Comparison of ENCODE assay signal across 1 cellular context in the genomic region with DNA sequence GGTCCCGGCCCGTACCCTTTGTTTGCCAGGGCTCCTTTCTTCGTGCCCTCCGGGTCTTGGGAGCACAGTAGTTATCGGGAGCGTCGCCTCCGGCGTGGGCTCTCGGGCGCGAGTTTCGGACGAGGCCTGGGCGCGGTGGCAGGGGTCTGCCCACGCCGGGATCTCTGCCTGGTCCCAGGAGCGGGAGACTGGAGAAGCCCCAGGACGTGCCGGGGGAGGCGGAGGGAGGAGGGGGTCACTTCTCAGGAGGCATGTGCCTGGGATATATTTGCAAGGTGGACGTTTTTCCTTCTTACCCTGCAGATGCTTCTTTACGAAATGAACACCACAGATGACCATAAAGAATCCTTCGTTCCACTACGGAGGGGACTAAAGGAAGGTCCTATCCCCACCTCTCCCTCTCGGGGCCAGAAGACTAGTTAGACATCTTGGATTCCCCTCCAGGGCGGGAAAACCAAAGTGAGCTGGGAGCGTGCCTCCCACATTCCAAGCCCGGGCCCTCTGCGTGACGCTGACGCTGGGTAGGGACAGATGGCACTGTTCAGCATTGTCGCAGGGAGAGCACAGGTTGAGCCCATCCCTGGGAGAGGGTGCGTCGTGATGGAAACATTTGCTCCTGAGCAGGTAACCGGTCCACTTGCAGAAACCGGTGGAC.
TF ChIP-seq lines count a peak whose summit lies in the region.

No MANE protein-coding gene starts in this region.

TF ChIP-seq in HCT116, 20 proteins besides CTCF, POLR2A, EP300 and RAD21 (continued from another document):
- TF ChIP-seq, protein P1, sequence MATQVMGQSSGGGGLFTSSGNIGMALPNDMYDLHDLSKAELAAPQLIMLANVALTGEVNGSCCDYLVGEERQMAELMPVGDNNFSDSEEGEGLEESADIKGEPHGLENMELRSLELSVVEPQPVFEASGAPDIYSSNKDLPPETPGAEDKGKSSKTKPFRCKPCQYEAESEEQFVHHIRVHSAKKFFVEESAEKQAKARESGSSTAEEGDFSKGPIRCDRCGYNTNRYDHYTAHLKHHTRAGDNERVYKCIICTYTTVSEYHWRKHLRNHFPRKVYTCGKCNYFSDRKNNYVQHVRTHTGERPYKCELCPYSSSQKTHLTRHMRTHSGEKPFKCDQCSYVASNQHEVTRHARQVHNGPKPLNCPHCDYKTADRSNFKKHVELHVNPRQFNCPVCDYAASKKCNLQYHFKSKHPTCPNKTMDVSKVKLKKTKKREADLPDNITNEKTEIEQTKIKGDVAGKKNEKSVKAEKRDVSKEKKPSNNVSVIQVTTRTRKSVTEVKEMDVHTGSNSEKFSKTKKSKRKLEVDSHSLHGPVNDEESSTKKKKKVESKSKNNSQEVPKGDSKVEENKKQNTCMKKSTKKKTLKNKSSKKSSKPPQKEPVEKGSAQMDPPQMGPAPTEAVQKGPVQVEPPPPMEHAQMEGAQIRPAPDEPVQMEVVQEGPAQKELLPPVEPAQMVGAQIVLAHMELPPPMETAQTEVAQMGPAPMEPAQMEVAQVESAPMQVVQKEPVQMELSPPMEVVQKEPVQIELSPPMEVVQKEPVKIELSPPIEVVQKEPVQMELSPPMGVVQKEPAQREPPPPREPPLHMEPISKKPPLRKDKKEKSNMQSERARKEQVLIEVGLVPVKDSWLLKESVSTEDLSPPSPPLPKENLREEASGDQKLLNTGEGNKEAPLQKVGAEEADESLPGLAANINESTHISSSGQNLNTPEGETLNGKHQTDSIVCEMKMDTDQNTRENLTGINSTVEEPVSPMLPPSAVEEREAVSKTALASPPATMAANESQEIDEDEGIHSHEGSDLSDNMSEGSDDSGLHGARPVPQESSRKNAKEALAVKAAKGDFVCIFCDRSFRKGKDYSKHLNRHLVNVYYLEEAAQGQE (IDR thresholded peaks at IDR 0.05; ENCODE audit: low read depth) = no peak
- TF ChIP-seq ZFX (IDR thresholded peaks at IDR 0.05) (no peak), EZH2 (IDR thresholded peaks at IDR 0.05) (no peak), SRF (IDR thresholded peaks at IDR 0.05; ENCODE audit: low read depth) (no peak)
- TF ChIP-seq, protein P2, sequence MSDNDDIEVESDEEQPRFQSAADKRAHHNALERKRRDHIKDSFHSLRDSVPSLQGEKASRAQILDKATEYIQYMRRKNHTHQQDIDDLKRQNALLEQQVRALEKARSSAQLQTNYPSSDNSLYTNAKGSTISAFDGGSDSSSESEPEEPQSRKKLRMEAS (IDR thresholded peaks at IDR 0.05) = peak; percentile 35
